ENCODE assay signal across 1 cellular context in genomic region chr3:160451602-160452001, GRCh38.
TF ChIP-seq lines count a peak whose summit lies in the region.

No MANE protein-coding gene starts in this region.

TF ChIP-seq in SK-N-SH, 30 proteins besides CTCF, POLR2A, EP300 and RAD21 (continued from another document):
- no peak for TF ChIP-seq ZBTB33 (IDR thresholded peaks at IDR 0.05; ENCODE audit: borderline replicate concordance, low read depth)
- no peak for TF ChIP-seq YY1 (IDR thresholded peaks at IDR 0.05; ENCODE audit: low read depth)
- no peak for TF ChIP-seq POLR2AphosphoS5 (IDR thresholded peaks at IDR 0.05; ENCODE audit: low read depth, low read length)
- no peak for TF ChIP-seq RFX5 (IDR thresholded peaks at IDR 0.05; ENCODE audit: low read length)
- no peak for TF ChIP-seq CHD2 (IDR thresholded peaks at IDR 0.05; ENCODE audit: low read length, partially characterized antibody)
- TF ChIP-seq TEAD4 (IDR thresholded peaks at IDR 0.05; ENCODE audit: borderline replicate concordance, insufficient read depth) = no peak
